Comparison of ENCODE assay signal across 8 cellular contexts in genomic region chr19:52190679-52191293, GRCh38. TPM values are rescaled to one million over a fixed set of nuclear protein-coding genes. Genes with fewer than 3 reads are reported as not detected.
DNase-seq lines count a peak whose midpoint lies in the region; ATAC-seq, FAIRE-seq and TF ChIP-seq lines count a peak whose summit lies in the region.

No MANE protein-coding gene starts in this region.

- no peaks in the 10 kb centered on the region for H3K9me3 ChIP-seq in CD4-positive, alpha-beta T cell (ENCODE audit: control insufficient read depth, low read length)
- no peaks in the 10 kb centered on the region for H3K9me3 ChIP-seq in right atrium auricular region

- H3K27me3 ChIP-seq in CD4-positive, alpha-beta T cell (ENCODE audit: control insufficient read depth, insufficient read depth, low read length) = no peaks in the 10 kb centered on the region
- no peaks in the 10 kb centered on the region for H3K27me3 ChIP-seq in right atrium auricular region

- DNase-seq in CD4-positive, alpha-beta T cell = peak in 1 of 10 experiments; percentile 8
- no peak for DNase-seq in HFF-Myc (ENCODE audit: extremely low read depth, low read depth)
- no peak for DNase-seq in activated naive CD4-positive, alpha-beta T cell treated with anti-CD3 and anti-CD28 coated beads, Interleukin-2, amount 50 U/mL, for 72 hours (ENCODE audit: low spot score in 2 of 2)
- peak; percentile 62 for DNase-seq in right atrium auricular region (ENCODE audit: low spot score)
- DNase-seq in renal cortical epithelial cell (ENCODE audit: low read depth) = peak; percentile 19
- DNase-seq in RCC 7860 (ENCODE audit: low spot score) = no peak
- DNase-seq in left lobe of liver (ENCODE audit: low spot score) = no peak

- peaks cover 56% of the 10 kb centered on the region for H3K4me1 Mint-ChIP-seq in CD4-positive, alpha-beta T cell (ENCODE audit: low read depth)

- CTCF ChIA-PET in CD4-positive, alpha-beta T cell (lab: Charles Lee) = no interaction called here

- no peak for TF ChIP-seq CTCF in CD4-positive, alpha-beta T cell (IDR thresholded peaks at IDR 0.05)
- no peak for TF ChIP-seq CTCF in HFF-Myc (IDR thresholded peaks at IDR 0.05; ENCODE audit: low read depth, low read length, missing control alignments)
- TF ChIP-seq CTCF in right atrium auricular region (IDR thresholded peaks at IDR 0.05) = no peak

- H3K4me1 ChIP-seq in right atrium auricular region = peaks cover 0 to 60% of the 10 kb centered on the region in 2 donors

- POLR2A ChIA-PET in CD4-positive, alpha-beta T cell (lab: Charles Lee) = interaction anchor here (1.4 kb wide), 1 partner anchor 19 kb away, joined by 3 read pairs; the partner anchor contains the start of gene ZNF836

- FAIRE-seq in RCC 7860 (lab: Jason Lieb, UNC) = no peak

- H3K4me3 ChIP-seq in HFF-Myc (replicated peaks; ENCODE audit: low read depth, low read length) = peak overlapping the region; percentile 87
- peak overlapping the region; percentile 88 to 89 for H3K4me3 ChIP-seq in right atrium auricular region

- no peak for ATAC-seq in CD4-positive, alpha-beta T cell (ENCODE audit: poor library complexity)
- ATAC-seq in activated naive CD4-positive, alpha-beta T cell treated with anti-CD3 and anti-CD28 coated beads, Interleukin-2, amount 50 U/mL, for 72 hours = no peak
- ATAC-seq in left lobe of liver (no peak), HG02642 (IDR thresholded peaks at IDR 0.05; ENCODE audit: poor library complexity, unreplicated experiment) (no peak)

- H3K36me3 Mint-ChIP-seq in CD4-positive, alpha-beta T cell (ENCODE audit: low read depth) = peaks cover 56% of the 10 kb centered on the region
- H3K36me3 Mint-ChIP-seq in activated naive CD4-positive, alpha-beta T cell treated with anti-CD3 and anti-CD28 coated beads, Interleukin-2, amount 50 U/mL, for 72 hours = peaks cover 17 to 38% of the 10 kb centered on the region in 2 donors

- intact Hi-C loops in CD4-positive, alpha-beta T cell (cut with DNase I, micrococcal nuclease) = loop anchor here (1.0 to 5.0 kb wide), 5 partner anchors 51 to 143 kb away; partner anchors contain the start of genes ZNF616 (in 2 of the 2), ZNF766 (in 2 of the 2), ZNF432 (in 1 of the 2) and ZNF841 (in 1 of the 2)

- no peaks in the 10 kb centered on the region for H3K27me3 Mint-ChIP-seq in CD4-positive, alpha-beta T cell

- peak overlapping the region; percentile 96 for H3K27ac Mint-ChIP-seq in CD4-positive, alpha-beta T cell
- H3K27ac Mint-ChIP-seq in activated naive CD4-positive, alpha-beta T cell treated with anti-CD3 and anti-CD28 coated beads, Interleukin-2, amount 50 U/mL, for 72 hours = peak overlapping the region; percentile 96 to 100

- H3K4me3 Mint-ChIP-seq in CD4-positive, alpha-beta T cell = peak overlapping the region; percentile 95

- peak overlapping the region; percentile 98 for H3K27ac ChIP-seq in CD4-positive, alpha-beta T cell (ENCODE audit: low read depth, low read length)
- peak overlapping the region; percentile 96 to 98 for H3K27ac ChIP-seq in right atrium auricular region

- H3K36me3 ChIP-seq in right atrium auricular region = peaks cover 15% of the 10 kb centered on the region

- H3K9me3 Mint-ChIP-seq in CD4-positive, alpha-beta T cell = no peaks in the 10 kb centered on the region
- no peaks in the 10 kb centered on the region for H3K9me3 Mint-ChIP-seq in activated naive CD4-positive, alpha-beta T cell treated with anti-CD3 and anti-CD28 coated beads, Interleukin-2, amount 50 U/mL, for 72 hours

RNA-seq across cellular contexts. Expression of gene PPP2R1A, which starts 0.9 kb away (rescaled TPM):
- 100 to 1,000 TPM; 151 to 157 TPM for total RNA-seq in CD4-positive, alpha-beta T cell
- total RNA-seq in activated naive CD4-positive, alpha-beta T cell treated with anti-CD3 and anti-CD28 coated beads, Interleukin-2, amount 50 U/mL, for 72 hours = 100 to 1,000 TPM; 160 to 231 TPM
- total RNA-seq in right atrium auricular region = 100 to 1,000 TPM; 284 to 322 TPM
- 293 and 385 TPM in 2 replicates for total RNA-seq in renal cortical epithelial cell
- total RNA-seq in left lobe of liver = 68.4 TPM

RNA-seq across cellular contexts. Expression of gene ZNF836, which starts 19.4 kb away (rescaled TPM):
- total RNA-seq in CD4-positive, alpha-beta T cell = 10 to 100 TPM; 24.1 to 26.2 TPM
- total RNA-seq in activated naive CD4-positive, alpha-beta T cell treated with anti-CD3 and anti-CD28 coated beads, Interleukin-2, amount 50 U/mL, for 72 hours = 10 to 100 TPM; 11.8 to 11.9 TPM
- total RNA-seq in right atrium auricular region (1 to 10 TPM; 2.2 to 7.6 TPM), renal cortical epithelial cell (7.5 and 18.2 TPM in 2 replicates), left lobe of liver (2.6 TPM)

RNA-seq across cellular contexts. Expression of gene ZNF616, which starts 51.0 kb away (rescaled TPM):
- total RNA-seq in CD4-positive, alpha-beta T cell = 1 to 10 TPM in 1 of 2 experiments, under 1 TPM in 1; 0.99 to 1.5 TPM
- 10 to 100 TPM in 1 of 2 donors, 1 to 10 TPM in 1; 9.6 to 10.9 TPM for total RNA-seq in activated naive CD4-positive, alpha-beta T cell treated with anti-CD3 and anti-CD28 coated beads, Interleukin-2, amount 50 U/mL, for 72 hours
- total RNA-seq in right atrium auricular region = 1 to 10 TPM; 2.4 to 3.3 TPM
- 14.8 and 14.9 TPM in 2 replicates for total RNA-seq in renal cortical epithelial cell
- 3.9 TPM for total RNA-seq in left lobe of liver

Comparison
In these comparisons a context has a peak if more than half of its experiments do, and no peak if none do; other contexts are left out.
1. DNase-seq: peak in right atrium auricular region (single experiment) and renal cortical epithelial cell (single experiment); none in HFF-Myc (single experiment), activated naive CD4-positive, alpha-beta T cell treated with anti-CD3 and anti-CD28 coated beads, Interleukin-2, amount 50 U/mL, for 72 hours (0 of 2), RCC 7860 (single experiment) and left lobe of liver (single experiment).